In genomic region chr2:129705105-129705504, GRCh38 we compare ENCODE assay signal across 20 cellular contexts.
"Had no signal": no experiment of that assay in that cellular context is flagged by ENCODE, and none has a peak within 500 bp of the region (broad histone marks: within the 10 kb centered on the region; RNA-seq: fewer than 3 reads in every experiment).

No MANE protein-coding gene starts in this region.

- H3K27ac ChIP-seq: colonic mucosa, epithelial cell of prostate, foreskin keratinocyte, gastroesophageal sphincter, heart left ventricle, left lung, lower lobe of right lung had no signal

- DNase-seq: colonic mucosa; cortex of kidney; effector CD8-positive, alpha-beta T cell; effector memory CD8-positive, alpha-beta T cell; endodermal cell; erythroblast; foreskin keratinocyte; heart left ventricle; hippocampal formation; left cardiac atrium; left lung; left ventricle myocardium superior; lower lobe of right lung; mesenchymal stem cell; naive thymus-derived CD4-positive, alpha-beta T cell had no signal

- H3K4me1 Mint-ChIP-seq: endodermal cell had no signal

- H3K36me3 Mint-ChIP-seq: naive thymus-derived CD4-positive, alpha-beta T cell had no signal

- H3K4me1 ChIP-seq: colonic mucosa, foreskin keratinocyte, gastroesophageal sphincter, heart left ventricle, left lung, lower lobe of right lung had no signal

- H3K4me3 ChIP-seq: colonic mucosa, gastroesophageal sphincter, heart left ventricle, left lung, lower lobe of right lung had no signal

- H3K4me3 Mint-ChIP-seq: dendritic cell treated with granulocyte-macrophage colony-stimulating factor and Interleukin-4, amounts not matched to agents 40 ng/mL and 50 ng/mL, for 4 days; effector memory CD8-positive, alpha-beta T cell; endodermal cell; mesothelial cell of epicardium; naive thymus-derived CD4-positive, alpha-beta T cell had no signal

- H3K27ac Mint-ChIP-seq: dendritic cell treated with granulocyte-macrophage colony-stimulating factor and Interleukin-4, amounts not matched to agents 40 ng/mL and 50 ng/mL, for 4 days; effector memory CD8-positive, alpha-beta T cell; endodermal cell; mesothelial cell of epicardium; naive thymus-derived CD4-positive, alpha-beta T cell had no signal

- H3K9me3 Mint-ChIP-seq: endodermal cell had no signal

- H3K36me3 ChIP-seq: colonic mucosa, gastroesophageal sphincter, heart left ventricle, left lung, lower lobe of right lung had no signal

- H3K9me3 ChIP-seq: colonic mucosa, gastroesophageal sphincter, heart left ventricle, left lung, lower lobe of right lung had no signal

- H3K27me3 Mint-ChIP-seq: dendritic cell treated with granulocyte-macrophage colony-stimulating factor and Interleukin-4, amounts not matched to agents 40 ng/mL and 50 ng/mL, for 4 days had no signal

- ATAC-seq: effector memory CD8-positive, alpha-beta T cell; esophagus mucosa; foreskin keratinocyte; gastroesophageal sphincter; heart left ventricle; left cardiac atrium; left lung; left ventricle myocardium superior; lower lobe of right lung; naive thymus-derived CD4-positive, alpha-beta T cell had no signal

- H3K27me3 ChIP-seq: colonic mucosa, foreskin keratinocyte, gastroesophageal sphincter, left lung had no signal
